17 cellular contexts compared by ENCODE assay signal in genomic region chr5:93569295-93570164, GRCh38. TPM values are rescaled to one million over a fixed set of nuclear protein-coding genes. Genes with fewer than 3 reads are reported as not detected.
DNase-seq lines count a peak whose midpoint lies in the region; ATAC-seq and TF ChIP-seq lines count a peak whose summit lies in the region.
"Had no signal": no experiment of that assay in that cellular context is flagged by ENCODE, and none has a peak within 500 bp of the region (broad histone marks: within the 10 kb centered on the region; RNA-seq: fewer than 3 reads in every experiment).

No MANE protein-coding gene starts in this region.

- H3K27ac Mint-ChIP-seq in CD4-positive, CD25-positive, alpha-beta regulatory T cell = no peak overlapping the region
- no peak overlapping the region for H3K27ac Mint-ChIP-seq in endothelial cell (ENCODE audit: unreplicated experiment)
- no peak overlapping the region for H3K27ac Mint-ChIP-seq in natural killer cell treated with Interleukin-12 subunit alpha and Interleukin-12 subunit beta and Interleukin-15 and Interleukin-18, amount 100 ng/mL, for 72 hours
- H3K27ac Mint-ChIP-seq: stimulated activated naive CD8-positive, alpha-beta T cell treated with anti-CD3 and anti-CD28 coated beads, Interleukin-15, Interleukin-2, amounts not matched to agents 100 ng/mL and 50 ng/mL, for 24 hours had no signal

- peak overlapping the region; percentile 42 to 77 (median 45) for H3K4me3 Mint-ChIP-seq in CD4-positive, CD25-positive, alpha-beta regulatory T cell
- peak overlapping the region; percentile 62 for H3K4me3 Mint-ChIP-seq in endothelial cell (ENCODE audit: unreplicated experiment)
- peak overlapping the region; percentile 49 for H3K4me3 Mint-ChIP-seq in natural killer cell treated with Interleukin-12 subunit alpha and Interleukin-12 subunit beta and Interleukin-15 and Interleukin-18, amount 100 ng/mL, for 72 hours
- H3K4me3 Mint-ChIP-seq: stimulated activated naive CD8-positive, alpha-beta T cell treated with anti-CD3 and anti-CD28 coated beads, Interleukin-15, Interleukin-2, amounts not matched to agents 100 ng/mL and 50 ng/mL, for 24 hours had no signal

- H3K4me1 ChIP-seq in CD4-positive, CD25-positive, alpha-beta regulatory T cell (ENCODE audit: control insufficient read depth, insufficient read depth, low read length, poor library complexity, severe bottlenecking) = peaks cover 23% of the 10 kb centered on the region
- peaks cover 20% of the 10 kb centered on the region for H3K4me1 ChIP-seq in HUES48 (ENCODE audit: control insufficient read depth, insufficient read depth, low read length)

- peaks cover 0 to 26% (median 15%) of the 10 kb centered on the region in 4 donors for H3K4me1 Mint-ChIP-seq in CD4-positive, CD25-positive, alpha-beta regulatory T cell
- peaks cover 29% of the 10 kb centered on the region for H3K4me1 Mint-ChIP-seq in endothelial cell (ENCODE audit: unreplicated experiment)
- H3K4me1 Mint-ChIP-seq in natural killer cell treated with Interleukin-12 subunit alpha and Interleukin-12 subunit beta and Interleukin-15 and Interleukin-18, amount 100 ng/mL, for 72 hours (ENCODE audit: low read depth in 2 of 2) = peaks cover 7 to 13% of the 10 kb centered on the region in 2 donors

- no peak for DNase-seq in CD4-positive, CD25-positive, alpha-beta regulatory T cell
- DNase-seq in endothelial cell (ENCODE audit: low spot score) (no peak), NCI-H1092 (lab: John Stamatoyannopoulos, UW) (no peak), pons (ENCODE audit: low spot score) (no peak)
- DNase-seq in natural killer cell treated with Interleukin-12 subunit alpha and Interleukin-12 subunit beta and Interleukin-15 and Interleukin-18, amount 100 ng/mL, for 72 hours (ENCODE audit: low spot score) = no peak
- DNase-seq: aorta, gastrocnemius medialis, Kasumi-1, NCI-H146, NCI-H446 treated with DMSO at 0.1 percent for 48 hours, ovary had no signal

- no peak for ATAC-seq in CD4-positive, CD25-positive, alpha-beta regulatory T cell (ENCODE audit: low read depth in 2 of 2)
- ATAC-seq in natural killer cell treated with Interleukin-12 subunit alpha and Interleukin-12 subunit beta and Interleukin-15 and Interleukin-18, amount 100 ng/mL, for 72 hours = no peak
- ATAC-seq in HG03025 (IDR thresholded peaks at IDR 0.05; ENCODE audit: low FRiP score, unreplicated experiment) (no peak), HG03571 (IDR thresholded peaks at IDR 0.05; ENCODE audit: unreplicated experiment) (no peak)
- ATAC-seq: gastrocnemius medialis had no signal

- peaks cover 0 to 12% (median 0%) of the 10 kb centered on the region in 7 donors for H3K9me3 Mint-ChIP-seq in CD4-positive, CD25-positive, alpha-beta regulatory T cell
- H3K9me3 Mint-ChIP-seq in endothelial cell (ENCODE audit: unreplicated experiment) = no peaks in the 10 kb centered on the region
- H3K9me3 Mint-ChIP-seq in natural killer cell treated with Interleukin-12 subunit alpha and Interleukin-12 subunit beta and Interleukin-15 and Interleukin-18, amount 100 ng/mL, for 72 hours = no peaks in the 10 kb centered on the region
- H3K9me3 Mint-ChIP-seq: stimulated activated naive CD8-positive, alpha-beta T cell treated with anti-CD3 and anti-CD28 coated beads, Interleukin-15, Interleukin-2, amounts not matched to agents 100 ng/mL and 50 ng/mL, for 24 hours had no signal

- no peak overlapping the region for H3K9ac ChIP-seq in HUES48 (ENCODE audit: low read depth, low read length)

- TF ChIP-seq CTCF in endothelial cell (IDR thresholded peaks at IDR 0.05; ENCODE audit: unreplicated experiment) = no peak

- H3K36me3 ChIP-seq in CD4-positive, CD25-positive, alpha-beta regulatory T cell (ENCODE audit: control insufficient read depth, insufficient read depth, low read length) = no peaks in the 10 kb centered on the region
- H3K36me3 ChIP-seq in HUES48 (ENCODE audit: control insufficient read depth, insufficient read depth, low read length) = no peaks in the 10 kb centered on the region
- H3K36me3 ChIP-seq: gastrocnemius medialis, ovary had no signal

- no peak overlapping the region for H3K4me3 ChIP-seq in CD4-positive, CD25-positive, alpha-beta regulatory T cell (ENCODE audit: low read depth, low read length)
- H3K4me3 ChIP-seq in HUES48 (ENCODE audit: low read depth, low read length) = peak overlapping the region; percentile 61
- H3K4me3 ChIP-seq: ovary, SK-N-MC had no signal

- no peak overlapping the region for H3K27ac ChIP-seq in CD4-positive, CD25-positive, alpha-beta regulatory T cell (ENCODE audit: insufficient read depth, low read length, poor library complexity, severe bottlenecking)
- no peak overlapping the region for H3K27ac ChIP-seq in HUES48 (ENCODE audit: low read depth, low read length)
- H3K27ac ChIP-seq: gastrocnemius medialis, HL-60, ovary, SK-N-MC had no signal

- no peaks in the 10 kb centered on the region for H3K9me3 ChIP-seq in CD4-positive, CD25-positive, alpha-beta regulatory T cell (ENCODE audit: control insufficient read depth in 2 of 2, low read length in 2 of 2)
- no peaks in the 10 kb centered on the region for H3K9me3 ChIP-seq in HUES48 (ENCODE audit: control insufficient read depth, insufficient read depth, low read length)
- H3K9me3 ChIP-seq: gastrocnemius medialis, ovary had no signal

- H3K36me3 Mint-ChIP-seq in CD4-positive, CD25-positive, alpha-beta regulatory T cell = no peaks in the 10 kb centered on the region
- H3K36me3 Mint-ChIP-seq in endothelial cell (ENCODE audit: low read depth, unreplicated experiment) = peaks cover 3% of the 10 kb centered on the region
- peaks cover 5% of the 10 kb centered on the region for H3K36me3 Mint-ChIP-seq in natural killer cell treated with Interleukin-12 subunit alpha and Interleukin-12 subunit beta and Interleukin-15 and Interleukin-18, amount 100 ng/mL, for 72 hours

- H3K27me3 ChIP-seq in CD4-positive, CD25-positive, alpha-beta regulatory T cell (ENCODE audit: control insufficient read depth, insufficient read depth, low read length) = peaks cover 51% of the 10 kb centered on the region
- H3K27me3 ChIP-seq in HUES48 (ENCODE audit: control insufficient read depth, insufficient read depth, low read length) = peaks cover 80% of the 10 kb centered on the region
- H3K27me3 ChIP-seq: ovary had no signal

- peaks cover 79% of the 10 kb centered on the region for H3K27me3 Mint-ChIP-seq in CD4-positive, CD25-positive, alpha-beta regulatory T cell
- H3K27me3 Mint-ChIP-seq in endothelial cell (ENCODE audit: unreplicated experiment) = peaks cover 16% of the 10 kb centered on the region
- peaks cover 41 to 57% of the 10 kb centered on the region in 2 donors for H3K27me3 Mint-ChIP-seq in natural killer cell treated with Interleukin-12 subunit alpha and Interleukin-12 subunit beta and Interleukin-15 and Interleukin-18, amount 100 ng/mL, for 72 hours

RNA-seq across cellular contexts. Expression of gene NR2F1-AS1, which starts 11.5 kb away (rescaled TPM):
- not detected for total RNA-seq in CD4-positive, CD25-positive, alpha-beta regulatory T cell
- polyA plus RNA-seq in CD4-positive, CD25-positive, alpha-beta regulatory T cell = not detected
- 6.4 TPM for total RNA-seq in endothelial cell (ENCODE audit: unreplicated experiment)
- not detected for total RNA-seq in natural killer cell treated with Interleukin-12 subunit alpha and Interleukin-12 subunit beta and Interleukin-15 and Interleukin-18, amount 100 ng/mL, for 72 hours

RNA-seq across cellular contexts. Expression of gene NR2F1, which starts 13.5 kb away (rescaled TPM):
- total RNA-seq in CD4-positive, CD25-positive, alpha-beta regulatory T cell = not detected
- polyA plus RNA-seq in CD4-positive, CD25-positive, alpha-beta regulatory T cell = not detected
- 2.1 TPM for total RNA-seq in endothelial cell (ENCODE audit: unreplicated experiment)
- total RNA-seq in natural killer cell treated with Interleukin-12 subunit alpha and Interleukin-12 subunit beta and Interleukin-15 and Interleukin-18, amount 100 ng/mL, for 72 hours = not detected
